19 cellular contexts compared by ENCODE assay signal in the genomic region with DNA sequence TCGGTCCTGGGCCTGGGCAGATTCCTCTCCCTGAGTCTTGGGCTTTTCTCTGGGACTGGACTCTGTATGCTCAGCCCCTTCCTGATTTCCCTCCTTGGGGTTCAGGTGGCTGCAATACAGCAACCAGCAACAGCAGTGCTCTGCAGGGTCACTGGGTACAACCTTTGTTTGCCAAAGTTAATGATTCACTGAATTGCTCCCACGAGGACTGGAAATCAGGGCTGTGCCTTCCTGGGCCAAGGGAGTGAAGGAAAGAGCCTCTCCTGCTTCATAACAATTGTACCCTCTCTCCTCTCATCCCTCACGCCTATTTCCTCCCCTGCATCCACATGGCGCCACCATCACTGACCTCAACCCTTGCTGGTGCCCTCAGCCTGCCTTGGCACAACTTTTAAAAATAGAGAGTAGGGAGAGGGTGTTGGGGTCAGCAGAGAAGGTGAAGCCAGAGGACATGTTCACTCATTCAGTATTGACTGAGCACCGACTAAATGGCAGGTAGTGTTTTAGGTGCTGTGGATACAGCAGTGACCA. TPM values are rescaled to one million over a fixed set of nuclear protein-coding genes. Genes with fewer than 3 reads are reported as not detected.
DNase-seq lines count a peak whose midpoint lies in the region; ATAC-seq and TF ChIP-seq lines count a peak whose summit lies in the region.
"Had no signal": no experiment of that assay in that cellular context is flagged by ENCODE, and none has a peak within 500 bp of the region (broad histone marks: within the 10 kb centered on the region; RNA-seq: fewer than 3 reads in every experiment).

No MANE protein-coding gene starts in this region.

- peaks cover 8% of the 10 kb centered on the region; the same call in 1 of the 2 replicates for H3F3A ChIP-seq in GM23248 (ENCODE audit: insufficient read depth)

- no peaks in the 10 kb centered on the region for H4K20me1 ChIP-seq in GM23248 (ENCODE audit: insufficient read depth)

- H3K4me1 ChIP-seq in GM23248 (ENCODE audit: insufficient read depth) = peaks cover 15% of the 10 kb centered on the region
- peaks cover 0 to 18% (median 12%) of the 10 kb centered on the region in 6 donors for H3K4me1 ChIP-seq in spleen

- TF ChIP-seq CTCF in VCaP (conservative IDR thresholded peaks at IDR 0.05) (no peak), spleen (IDR thresholded peaks at IDR 0.05 in 8 of 11, conservative IDR thresholded peaks at IDR 0.05 in 3 of 11) (no peak)

- H3K79me2 ChIP-seq in GM23248 (ENCODE audit: insufficient read depth) = no peaks in the 10 kb centered on the region

- 78 to 82% methylated on average over 5 of the region's 5 CpGs for WGBS in GM23248 (ENCODE audit: low coverage in 1 of 2, low lambda C conversion rate in 2 of 2, missing lambda C conversion rate in 2 of 2), 2 experiments
- 74 to 93% (median 79%) methylated on average over 5 of the region's 5 CpGs for WGBS in spleen, 5 donors

- no peak overlapping the region for H3K4me3 ChIP-seq in GM23248
- H3K4me3 ChIP-seq in spleen = no peak overlapping the region

- H3K27ac ChIP-seq in GM23248 (no peak overlapping the region), VCaP (peak overlapping the region; percentile 66; the same call in 1 of the 2 replicates), spleen (peak overlapping the region in 1 of 8 donors; percentile 58)
- H3K27ac ChIP-seq: KMS-11, RWPE1 had no signal

- DNase-seq in GM23248 (peak; percentile 41), left colon (peak; percentile 40 to 70), spleen (peak; percentile 16), superior temporal gyrus (ENCODE audit: extremely low spot score) (no peak)
- DNase-seq: activated CD4-positive, alpha-beta T cell treated with anti-CD3 and anti-CD28 coated beads, Interleukin-2, amount 50 U/mL, for 1 hour; amniotic stem cell; CD4-positive, CD25-positive, alpha-beta regulatory T cell; cortex of kidney; GOT3; NCI-H2029; NCI-H774 had no signal

- no peak for TF ChIP-seq POLR2A in spleen (IDR thresholded peaks at IDR 0.05)

- no peaks in the 10 kb centered on the region for H3K27me3 ChIP-seq in GM23248 (replicated peaks; ENCODE audit: insufficient read depth)
- H3K27me3 ChIP-seq in spleen (replicated peaks in 1 of 7) = no peaks in the 10 kb centered on the region

- no peak overlapping the region for H3K4me2 ChIP-seq in GM23248 (ENCODE audit: unreplicated experiment)
- H3K4me2 ChIP-seq: KMS-11 had no signal

- no peak overlapping the region for H3K9ac ChIP-seq in GM23248
- H3K9ac ChIP-seq: KMS-11 had no signal

- H3K36me3 ChIP-seq in GM23248 (ENCODE audit: low read depth) (no peaks in the 10 kb centered on the region), spleen (no peaks in the 10 kb centered on the region)

- peak; percentile 97 for ATAC-seq in left colon
- ATAC-seq in GM18517 (IDR thresholded peaks at IDR 0.05; ENCODE audit: unreplicated experiment) = no peak
- ATAC-seq in HG03520 (IDR thresholded peaks at IDR 0.05; ENCODE audit: unreplicated experiment) = no peak

- intact Hi-C loops in left colon (cut with DNase I, micrococcal nuclease) = loop anchor here in 1 of 2 donors (10.0 kb wide), 1 partner anchor 98 kb away; no protein-coding TSS in a partner anchor
- intact Hi-C loops in spleen (cut with DNase I; ENCODE audit: low total_unique reads) = no loop called here

- in situ Hi-C loops in GM23248 (cut with MboI) = no loop called here

- H3K9me2 ChIP-seq in GM23248 (ENCODE audit: insufficient read depth) = no peaks in the 10 kb centered on the region

- H3K9me3 ChIP-seq in GM23248 (ENCODE audit: low read depth) (no peaks in the 10 kb centered on the region), spleen (no peaks in the 10 kb centered on the region)

- H2AFZ ChIP-seq in GM23248 = no peak overlapping the region

RNA-seq across cellular contexts. Expression of gene GOLT1A, which starts 52.8 kb away (rescaled TPM):
- total RNA-seq in GM23248 (2014; rRNA removed; shearing (Covaris generic)) = not detected in 2 replicates
- polyA plus RNA-seq in GM23248 (2016; fragmentation: Nextera tagmentation; extraction: Ambion mirVana) (not detected in 2 replicates), spleen (under 1 TPM in 2 of 3 donors, not detected in 1; 0.13 to 0.24 TPM)
- total RNA-seq in left colon (1 to 10 TPM; 5.3 to 6.5 TPM), spleen (not detected)
- total RNA-seq: activated T-helper 1 cell treated with anti-CD3 and anti-CD28 coated beads, Interleukin-12 subunit alpha, Interleukin-12 subunit beta, Interleukin-2, Interleukin-4 antibody, amounts not matched to agents 30 ng/mL and 10 ng/mL and 1 ng/mL, durations not matched to agents 14 hours and 24 hours and 36 hours; CD4-positive, CD25-positive, alpha-beta regulatory T cell; mononuclear cell had no signal
- polyA plus RNA-seq: CD4-positive, CD25-positive, alpha-beta regulatory T cell; fibroblast of lung had no signal
